Comparison of ENCODE assay signal across 8 cellular contexts in the genomic region with DNA sequence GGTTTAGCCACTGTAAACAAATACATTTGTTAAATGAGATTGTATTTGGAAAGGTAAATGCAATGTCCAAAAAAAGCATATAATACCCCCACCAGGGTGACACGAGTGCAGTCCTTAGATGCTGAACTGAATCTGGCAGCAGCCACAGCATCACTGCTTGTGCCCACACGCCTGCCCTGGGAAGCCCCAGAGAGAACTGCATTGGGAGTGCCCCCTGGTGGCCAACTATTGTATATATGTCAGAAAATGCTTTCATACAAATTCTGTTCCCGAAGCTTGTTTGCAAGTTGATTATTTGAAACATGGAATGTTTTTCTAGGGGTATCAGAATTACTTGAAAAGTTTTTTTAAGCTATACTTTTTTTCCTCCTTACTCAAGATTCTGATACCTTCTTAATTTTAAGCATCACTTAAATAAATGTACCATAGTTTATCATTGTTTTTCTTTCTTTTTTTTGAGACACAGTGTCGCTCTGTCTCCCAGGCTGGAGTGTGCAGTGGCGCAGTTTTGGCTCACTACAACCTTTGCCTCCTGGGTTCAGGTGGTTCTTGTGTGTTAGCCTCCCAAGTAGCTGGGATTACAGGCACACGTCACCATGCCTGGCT. TPM values are rescaled to one million over a fixed set of nuclear protein-coding genes. Genes with fewer than 3 reads are reported as not detected.
DNase-seq lines count a peak whose midpoint lies in the region; ATAC-seq and TF ChIP-seq lines count a peak whose summit lies in the region.

No MANE protein-coding gene starts in this region.

- BruUV-seq in Panc1 (replicated peaks; lab: Mats Ljungman, UMichigan) = no TSS peak

- intact Hi-C loops in Panc1 (cut with micrococcal nuclease; ENCODE audit: unreplicated experiment) = loop anchor here (1.0 kb wide), 1 partner anchor 135 kb away; no protein-coding TSS in a partner anchor

- no peak overlapping the region for H3K27ac ChIP-seq in KMS-11
- H3K27ac ChIP-seq in Panc1 (ENCODE audit: low read length) = no peak overlapping the region
- H3K27ac ChIP-seq in neural progenitor cell = no peak overlapping the region
- H3K27ac ChIP-seq in suprapubic skin = no peak overlapping the region

- 41% methylated on average over 6 of the region's 6 CpGs for WGBS in suprapubic skin

- CTCF ChIA-PET in Panc1 (lab: Charles Lee) = interaction anchor here (0.6 to 1.5 kb wide), 11 partner anchors 54 to 802 kb away, joined by 4 to 16 read pairs (median 7); no protein-coding TSS in a partner anchor

- H3K27me3 Mint-ChIP-seq in activated T-cell treated with anti-CD3 and anti-CD28 coated beads, Interleukin-2, amount 50 U/mL, for 24 hours = no peaks in the 10 kb centered on the region
- no peaks in the 10 kb centered on the region for H3K27me3 Mint-ChIP-seq in neural progenitor cell (ENCODE audit: insufficient read depth, low read depth)

- H3K9ac ChIP-seq in KMS-11 (no peak overlapping the region), neural progenitor cell (no peak overlapping the region)

- H3K4me2 ChIP-seq in KMS-11 (no peak overlapping the region), neural progenitor cell (no peak overlapping the region)

- ATAC-seq in GM21786 (IDR thresholded peaks at IDR 0.05; ENCODE audit: unreplicated experiment) = peak; percentile 96
- ATAC-seq in Panc1 = peak; percentile 95

- H3K4me3 ChIP-seq in KMS-11 (IDR thresholded peaks at IDR 0.05; ENCODE audit: insufficient read depth, low read depth, low read length) (no peak overlapping the region), Panc1 (ENCODE audit: low read depth in 2 of 2, low read length in 2 of 2) (no peak overlapping the region), neural progenitor cell (no peak overlapping the region), suprapubic skin (no peak overlapping the region)

- no peaks in the 10 kb centered on the region for H3K9me3 Mint-ChIP-seq in activated T-cell treated with anti-CD3 and anti-CD28 coated beads, Interleukin-2, amount 50 U/mL, for 24 hours
- no peaks in the 10 kb centered on the region for H3K9me3 Mint-ChIP-seq in neural progenitor cell

- in situ Hi-C loops in Panc1 (cut with HindIII; ENCODE audit: low pct_unique_long_range_greater_than_20kb, low sequenced_read_pairs) = no loop called here

- H3K4me1 Mint-ChIP-seq in activated T-cell treated with anti-CD3 and anti-CD28 coated beads, Interleukin-2, amount 50 U/mL, for 24 hours (ENCODE audit: low read depth) = peaks cover 3% of the 10 kb centered on the region
- H3K4me1 Mint-ChIP-seq in neural progenitor cell = peaks cover 3% of the 10 kb centered on the region

- TF ChIP-seq CTCF in KMS-11 (conservative IDR thresholded peaks at IDR 0.05; ENCODE audit: low read depth, low read length) (peak; percentile 96), Panc1 (IDR thresholded peaks at IDR 0.05) (peak; percentile 92), neural progenitor cell (IDR thresholded peaks at IDR 0.05) (peak; percentile 85), suprapubic skin (IDR thresholded peaks at IDR 0.05) (peak; percentile 61 to 76)

- H3K36me3 ChIP-seq in KMS-11 (ENCODE audit: insufficient read depth) (no peaks in the 10 kb centered on the region), Panc1 (ENCODE audit: control insufficient read depth, insufficient read depth, low read length) (no peaks in the 10 kb centered on the region), neural progenitor cell (no peaks in the 10 kb centered on the region), suprapubic skin (peaks cover 14% of the 10 kb centered on the region)

- no peaks in the 10 kb centered on the region for H3K9me3 ChIP-seq in Panc1 (ENCODE audit: control insufficient read depth, insufficient read depth, low read depth, low read length)
- no peaks in the 10 kb centered on the region for H3K9me3 ChIP-seq in neural progenitor cell (ENCODE audit: low read depth)
- H3K9me3 ChIP-seq in suprapubic skin = no peaks in the 10 kb centered on the region

- H3K36me3 Mint-ChIP-seq in activated T-cell treated with anti-CD3 and anti-CD28 coated beads, Interleukin-2, amount 50 U/mL, for 24 hours (ENCODE audit: low read depth) = peaks cover 26% of the 10 kb centered on the region
- H3K36me3 Mint-ChIP-seq in neural progenitor cell = peaks cover 2% of the 10 kb centered on the region

- no peak for TF ChIP-seq POLR2A in suprapubic skin (IDR thresholded peaks at IDR 0.05)

- H3K79me2 ChIP-seq in KMS-11 (ENCODE audit: insufficient read depth, low read depth) (no peaks in the 10 kb centered on the region), neural progenitor cell (ENCODE audit: low read depth) (no peaks in the 10 kb centered on the region)

- no peak overlapping the region for H2AFZ ChIP-seq in KMS-11 (ENCODE audit: low read depth)
- H2AFZ ChIP-seq in neural progenitor cell (replicated peaks) = no peak overlapping the region

- no peaks in the 10 kb centered on the region for H3K27me3 ChIP-seq in KMS-11 (ENCODE audit: insufficient read depth, low read depth)
- H3K27me3 ChIP-seq in Panc1 (ENCODE audit: control insufficient read depth, insufficient read depth, low read length) = no peaks in the 10 kb centered on the region
- no peaks in the 10 kb centered on the region for H3K27me3 ChIP-seq in neural progenitor cell
- H3K27me3 ChIP-seq in suprapubic skin = no peaks in the 10 kb centered on the region

- no peak for TF ChIP-seq EP300 in suprapubic skin (IDR thresholded peaks at IDR 0.05)

- no peaks in the 10 kb centered on the region for H4K20me1 ChIP-seq in KMS-11 (ENCODE audit: insufficient read depth)
- no peaks in the 10 kb centered on the region for H4K20me1 ChIP-seq in neural progenitor cell (ENCODE audit: low read depth)

- no peak overlapping the region for H3K4me3 Mint-ChIP-seq in activated T-cell treated with anti-CD3 and anti-CD28 coated beads, Interleukin-2, amount 50 U/mL, for 24 hours
- H3K4me3 Mint-ChIP-seq in neural progenitor cell = no peak overlapping the region

- H3K4me1 ChIP-seq in KMS-11 (ENCODE audit: low read depth, poor library complexity, severe bottlenecking) (peaks cover 7% of the 10 kb centered on the region), Panc1 (ENCODE audit: control insufficient read depth, insufficient read depth, low read length) (peaks cover 3% of the 10 kb centered on the region), neural progenitor cell (peaks cover 3% of the 10 kb centered on the region), suprapubic skin (no peaks in the 10 kb centered on the region)

- H3F3A ChIP-seq in neural progenitor cell (ENCODE audit: low read depth) = no peaks in the 10 kb centered on the region

- no peak overlapping the region for H3K27ac Mint-ChIP-seq in activated T-cell treated with anti-CD3 and anti-CD28 coated beads, Interleukin-2, amount 50 U/mL, for 24 hours
- no peak overlapping the region for H3K27ac Mint-ChIP-seq in neural progenitor cell

- peak; percentile 83 for DNase-seq in ELR (ENCODE audit: low read depth)
- peak; percentile 65 for DNase-seq in Panc1 (ENCODE audit: low read depth, low spot score)
- peak; percentile 80 for DNase-seq in activated T-cell treated with anti-CD3 and anti-CD28 coated beads, Interleukin-2, amount 50 U/mL, for 24 hours
- peak; percentile 59 for DNase-seq in fibroblast of gingiva (ENCODE audit: low read depth)
- peak; percentile 87 for DNase-seq in neural progenitor cell (ENCODE audit: low spot score)
- peak; percentile 83 to 90 for DNase-seq in suprapubic skin (ENCODE audit: low spot score in 2 of 2)

- POLR2A ChIA-PET in Panc1 (lab: Charles Lee) = interaction anchor here (0.6 to 0.8 kb wide), 2 partner anchors 9 to 36 kb away, joined by 3 to 9 read pairs; no protein-coding TSS in a partner anchor

RNA-seq across cellular contexts. Expression of gene LANCL2, which starts 50.1 kb away (rescaled TPM):
- total RNA-seq in Panc1 (2021; ENCODE audit: unreplicated experiment) = 30.6 TPM
- polyA plus RNA-seq in Panc1 (2012; ENCODE audit: insufficient read length) = 19.4 TPM
- 7.1 and 7.3 TPM in 2 replicates for total RNA-seq in neural progenitor cell (ENCODE audit: low replicate concordance)
- total RNA-seq in suprapubic skin = 10 to 100 TPM; 11.4 to 22.9 (median 17.7) TPM
